Comparison of ENCODE assay signal across 9 cellular contexts in the genomic region with DNA sequence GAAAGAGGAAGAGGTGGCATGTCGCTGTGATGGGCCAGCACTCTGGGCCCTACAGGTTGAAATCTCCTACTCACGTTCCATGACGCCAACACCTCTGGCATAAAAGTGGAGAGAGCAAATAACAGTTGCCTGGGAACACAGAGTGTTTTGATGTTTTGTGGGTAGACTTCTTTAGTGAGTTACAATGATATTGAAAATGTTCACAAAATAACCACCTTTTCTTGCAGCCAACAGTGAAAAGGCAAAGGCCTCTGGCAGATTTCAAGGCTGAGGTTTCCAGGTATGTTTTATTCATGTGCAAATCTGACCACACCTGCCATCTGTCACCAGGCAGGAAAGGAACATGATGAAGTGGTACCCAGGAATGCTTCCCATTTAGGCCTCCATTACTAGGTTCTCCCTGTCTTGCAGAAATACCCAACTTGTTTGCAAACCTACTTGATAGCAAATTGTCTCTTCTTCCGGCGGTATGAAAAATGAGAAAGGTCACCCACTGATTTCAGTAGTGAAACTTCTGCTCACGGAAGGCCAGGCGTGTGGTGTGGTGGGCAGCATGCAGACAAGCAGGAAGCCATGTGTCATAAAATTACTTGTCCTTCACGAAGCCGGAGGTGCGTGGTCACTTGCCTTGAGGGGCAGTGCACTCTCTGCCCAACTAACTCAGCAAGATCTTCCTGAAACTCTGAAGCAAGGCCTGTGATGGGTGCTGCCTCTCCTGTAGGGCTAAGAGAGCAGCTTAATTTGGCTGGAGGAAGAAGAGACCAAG.
DNase-seq lines count a peak whose midpoint lies in the region; ATAC-seq, FAIRE-seq and TF ChIP-seq lines count a peak whose summit lies in the region.
"Had no signal": no experiment of that assay in that cellular context is flagged by ENCODE, and none has a peak within 500 bp of the region (broad histone marks: within the 10 kb centered on the region; RNA-seq: fewer than 3 reads in every experiment).

No MANE protein-coding gene starts in this region.

- no peaks in the 10 kb centered on the region for H3K27me3 Mint-ChIP-seq in activated T-helper 1 cell treated with anti-CD3 and anti-CD28 coated beads, Interleukin-12 subunit alpha, Interleukin-12 subunit beta, Interleukin-2, Interleukin-4 antibody, amounts not matched to agents 30 ng/mL and 10 ng/mL and 1 ng/mL, durations not matched to agents 14 hours and 24 hours and 36 hours (ENCODE audit: insufficient read depth)
- peaks cover 11% of the 10 kb centered on the region for H3K27me3 Mint-ChIP-seq in mesothelial cell of epicardium (ENCODE audit: low read depth)

- DNase-seq in GM12892 (ENCODE audit: insufficient read length) (no peak), GM19239 (ENCODE audit: insufficient read length, low spot score) (no peak), lower leg skin (ENCODE audit: low spot score in 2 of 2) (no peak), mesothelial cell of epicardium (ENCODE audit: low spot score in 2 of 2, unreplicated experiment in 2 of 2) (no peak), NCI-H128 (lab: John Stamatoyannopoulos, UW; ENCODE audit: unreplicated experiment) (no peak)
- no peak for DNase-seq in activated T-helper 1 cell treated with anti-CD3 and anti-CD28 coated beads, Interleukin-12 subunit alpha, Interleukin-12 subunit beta, Interleukin-2, Interleukin-4 antibody, amounts not matched to agents 30 ng/mL and 10 ng/mL and 1 ng/mL, durations not matched to agents 14 hours and 24 hours and 36 hours (ENCODE audit: low spot score)
- DNase-seq: central memory CD4-positive, alpha-beta T cell had no signal

- no peak overlapping the region for H3K4me3 ChIP-seq in lower leg skin (ENCODE audit: low read depth, poor library complexity, severe bottlenecking)

- peak; percentile 100 for FAIRE-seq in GM12892 (lab: Jason Lieb, UNC)
- peak; percentile 99 for FAIRE-seq in GM19239 (lab: Jason Lieb, UNC)

- H3K4me3 Mint-ChIP-seq in activated T-helper 1 cell treated with anti-CD3 and anti-CD28 coated beads, Interleukin-12 subunit alpha, Interleukin-12 subunit beta, Interleukin-2, Interleukin-4 antibody, amounts not matched to agents 30 ng/mL and 10 ng/mL and 1 ng/mL, durations not matched to agents 14 hours and 24 hours and 36 hours, result peak overlapping the region; percentile 16
- no peak overlapping the region for H3K4me3 Mint-ChIP-seq in mesothelial cell of epicardium

- TF ChIP-seq CTCF in lower leg skin (IDR thresholded peaks at IDR 0.05) (no peak), mesothelial cell of epicardium (IDR thresholded peaks at IDR 0.05; ENCODE audit: unreplicated experiment) (no peak)

- H3K9me3 Mint-ChIP-seq in activated T-helper 1 cell treated with anti-CD3 and anti-CD28 coated beads, Interleukin-12 subunit alpha, Interleukin-12 subunit beta, Interleukin-2, Interleukin-4 antibody, amounts not matched to agents 30 ng/mL and 10 ng/mL and 1 ng/mL, durations not matched to agents 14 hours and 24 hours and 36 hours, result peaks cover 7% of the 10 kb centered on the region
- H3K9me3 Mint-ChIP-seq in mesothelial cell of epicardium, result no peaks in the 10 kb centered on the region

- WGBS in lower leg skin, 2 donors, result 75 to 80% methylated on average over 10 of the region's 10 CpGs

- ATAC-seq in HG03045 (IDR thresholded peaks at IDR 0.05; ENCODE audit: unreplicated experiment), result peak; percentile 62
- ATAC-seq in GM19328 (IDR thresholded peaks at IDR 0.05; ENCODE audit: unreplicated experiment), result no peak

- H3K36me3 Mint-ChIP-seq in activated T-helper 1 cell treated with anti-CD3 and anti-CD28 coated beads, Interleukin-12 subunit alpha, Interleukin-12 subunit beta, Interleukin-2, Interleukin-4 antibody, amounts not matched to agents 30 ng/mL and 10 ng/mL and 1 ng/mL, durations not matched to agents 14 hours and 24 hours and 36 hours (ENCODE audit: low read depth), result peaks cover 13% of the 10 kb centered on the region
- no peaks in the 10 kb centered on the region for H3K36me3 Mint-ChIP-seq in mesothelial cell of epicardium

- intact Hi-C loops in activated T-helper 1 cell treated with anti-CD3 and anti-CD28 coated beads, Interleukin-12 subunit alpha, Interleukin-12 subunit beta, Interleukin-2, Interleukin-4 antibody, amounts not matched to agents 30 ng/mL and 10 ng/mL and 1 ng/mL, durations not matched to agents 14 hours and 24 hours and 36 hours (cut with micrococcal nuclease), result loop anchor here (2.0 kb wide), 1 partner anchor 138 kb away; no protein-coding TSS in a partner anchor
- intact Hi-C loops in lower leg skin (cut with DNase I; ENCODE audit: low total_unique reads), result no loop called here

- no peak for TF ChIP-seq POLR2A in GM12892 (IDR thresholded peaks at IDR 0.05; ENCODE audit: low read depth, low read length)
- no peak for TF ChIP-seq POLR2A in lower leg skin (IDR thresholded peaks at IDR 0.05)

- H3K4me1 Mint-ChIP-seq in activated T-helper 1 cell treated with anti-CD3 and anti-CD28 coated beads, Interleukin-12 subunit alpha, Interleukin-12 subunit beta, Interleukin-2, Interleukin-4 antibody, amounts not matched to agents 30 ng/mL and 10 ng/mL and 1 ng/mL, durations not matched to agents 14 hours and 24 hours and 36 hours (ENCODE audit: low read depth), result peaks cover 79% of the 10 kb centered on the region
- no peaks in the 10 kb centered on the region for H3K4me1 Mint-ChIP-seq in mesothelial cell of epicardium

- H3K27ac Mint-ChIP-seq in activated T-helper 1 cell treated with anti-CD3 and anti-CD28 coated beads, Interleukin-12 subunit alpha, Interleukin-12 subunit beta, Interleukin-2, Interleukin-4 antibody, amounts not matched to agents 30 ng/mL and 10 ng/mL and 1 ng/mL, durations not matched to agents 14 hours and 24 hours and 36 hours, result peak overlapping the region; percentile 81
- H3K27ac Mint-ChIP-seq in mesothelial cell of epicardium, result no peak overlapping the region
